Comparison of ENCODE assay signal across 9 cellular contexts in genomic region chr14:78403278-78403815, GRCh38.
DNase-seq lines count a peak whose midpoint lies in the region; ATAC-seq and TF ChIP-seq lines count a peak whose summit lies in the region.
"Had no signal": no experiment of that assay in that cellular context is flagged by ENCODE, and none has a peak within 500 bp of the region (broad histone marks: within the 10 kb centered on the region; RNA-seq: fewer than 3 reads in every experiment).

No MANE protein-coding gene starts in this region.

- H3K27ac ChIP-seq in RWPE2 (ENCODE audit: poor library complexity, severe bottlenecking): no peak overlapping the region
- H3K27ac ChIP-seq in neural progenitor cell: no peak overlapping the region

- H3K27me3 Mint-ChIP-seq in neural progenitor cell (ENCODE audit: insufficient read depth, low read depth): peaks cover 2% of the 10 kb centered on the region
- H3K27me3 Mint-ChIP-seq in activated T-cell treated with anti-CD3 and anti-CD28 coated beads, Interleukin-2, amount 50 U/mL, for 72 hours (ENCODE audit: low read depth): peaks cover 4% of the 10 kb centered on the region

- H3K36me3 ChIP-seq in RWPE2 (ENCODE audit: low read depth): no peaks in the 10 kb centered on the region
- H3K36me3 ChIP-seq in neural progenitor cell: no peaks in the 10 kb centered on the region

- no peak overlapping the region for H2AFZ ChIP-seq in neural progenitor cell (replicated peaks)

- H3K36me3 Mint-ChIP-seq in neural progenitor cell: no peaks in the 10 kb centered on the region
- H3K36me3 Mint-ChIP-seq in activated T-cell treated with anti-CD3 and anti-CD28 coated beads, Interleukin-2, amount 50 U/mL, for 72 hours (ENCODE audit: insufficient read depth in 2 of 2): no peaks in the 10 kb centered on the region

- H3K4me1 ChIP-seq in RWPE2 (ENCODE audit: insufficient read depth, poor library complexity, severe bottlenecking): no peaks in the 10 kb centered on the region
- no peaks in the 10 kb centered on the region for H3K4me1 ChIP-seq in neural progenitor cell

- H3K27ac Mint-ChIP-seq in neural progenitor cell: no peak overlapping the region
- no peak overlapping the region for H3K27ac Mint-ChIP-seq in activated T-cell treated with anti-CD3 and anti-CD28 coated beads, Interleukin-2, amount 50 U/mL, for 72 hours

- ATAC-seq in GM18873 (IDR thresholded peaks at IDR 0.05; ENCODE audit: low FRiP score, unreplicated experiment) (peak; percentile 82), HG02678 (IDR thresholded peaks at IDR 0.05; ENCODE audit: unreplicated experiment) (peak; percentile 72), RWPE2 (ENCODE audit: low read depth) (peak; percentile 76)
- no peak for ATAC-seq in activated T-cell treated with anti-CD3 and anti-CD28 coated beads, Interleukin-2, amount 50 U/mL, for 72 hours (replicated peaks in 1 of 2)

- H3K79me2 ChIP-seq in neural progenitor cell (ENCODE audit: low read depth): no peaks in the 10 kb centered on the region

- H3K4me2 ChIP-seq in neural progenitor cell: no peak overlapping the region

- H3K27me3 ChIP-seq in RWPE2 (ENCODE audit: insufficient read depth, poor library complexity, severe bottlenecking): no peaks in the 10 kb centered on the region
- no peaks in the 10 kb centered on the region for H3K27me3 ChIP-seq in neural progenitor cell

- H3K9ac ChIP-seq in neural progenitor cell: no peak overlapping the region

- no peak overlapping the region for H3K4me3 Mint-ChIP-seq in neural progenitor cell
- H3K4me3 Mint-ChIP-seq in activated T-cell treated with anti-CD3 and anti-CD28 coated beads, Interleukin-2, amount 50 U/mL, for 72 hours: no peak overlapping the region
- H3K4me3 Mint-ChIP-seq: neural crest cell had no signal

- no peak for TF ChIP-seq CTCF in RWPE2 (IDR thresholded peaks at IDR 0.05; ENCODE audit: poor library complexity, severe bottlenecking)
- TF ChIP-seq CTCF in neural progenitor cell (IDR thresholded peaks at IDR 0.05): no peak

- H4K20me1 ChIP-seq in neural progenitor cell (ENCODE audit: low read depth): peaks cover 5% of the 10 kb centered on the region

- no peaks in the 10 kb centered on the region for H3K9me3 Mint-ChIP-seq in neural progenitor cell
- H3K9me3 Mint-ChIP-seq in activated T-cell treated with anti-CD3 and anti-CD28 coated beads, Interleukin-2, amount 50 U/mL, for 72 hours: peaks cover 0 to 2% of the 10 kb centered on the region in 2 donors
- H3K9me3 Mint-ChIP-seq: neural crest cell had no signal

- H3K9me3 ChIP-seq in RWPE2 (ENCODE audit: severe bottlenecking) (no peaks in the 10 kb centered on the region), neural progenitor cell (ENCODE audit: low read depth) (no peaks in the 10 kb centered on the region)

- H3K4me3 ChIP-seq in RWPE2 (ENCODE audit: severe bottlenecking): no peak overlapping the region
- no peak overlapping the region for H3K4me3 ChIP-seq in neural progenitor cell

- DNase-seq in RWPE2 (ENCODE audit: low spot score) (no peak), neural progenitor cell (ENCODE audit: low spot score) (peak; percentile 5), NCI-H1930 (lab: John Stamatoyannopoulos, UW) (no peak), NCI-H2081 treated with DMSO at 0.1 percent for 48 hours (lab: John Stamatoyannopoulos, UW) (no peak), NCI-H187 (lab: John Stamatoyannopoulos, UW) (no peak)
- DNase-seq in activated T-cell treated with anti-CD3 and anti-CD28 coated beads, Interleukin-2, amount 50 U/mL, for 72 hours: no peak

- no peaks in the 10 kb centered on the region for H3F3A ChIP-seq in neural progenitor cell (ENCODE audit: low read depth)

- H3K4me1 Mint-ChIP-seq in neural progenitor cell: peaks cover 4% of the 10 kb centered on the region
- H3K4me1 Mint-ChIP-seq in activated T-cell treated with anti-CD3 and anti-CD28 coated beads, Interleukin-2, amount 50 U/mL, for 72 hours (ENCODE audit: low read depth): no peaks in the 10 kb centered on the region
- H3K4me1 Mint-ChIP-seq: neural crest cell had no signal

Comparison
In these comparisons a context has a peak if more than half of its experiments do, and no peak if none do; other contexts are left out.
1. ATAC-seq: peak in GM18873 (single experiment), HG02678 (single experiment) and RWPE2 (single experiment); none in activated T-cell treated with anti-CD3 and anti-CD28 coated beads, Interleukin-2, amount 50 U/mL, for 72 hours (0 of 2).